12 cellular contexts compared by ENCODE assay signal in the genomic region with DNA sequence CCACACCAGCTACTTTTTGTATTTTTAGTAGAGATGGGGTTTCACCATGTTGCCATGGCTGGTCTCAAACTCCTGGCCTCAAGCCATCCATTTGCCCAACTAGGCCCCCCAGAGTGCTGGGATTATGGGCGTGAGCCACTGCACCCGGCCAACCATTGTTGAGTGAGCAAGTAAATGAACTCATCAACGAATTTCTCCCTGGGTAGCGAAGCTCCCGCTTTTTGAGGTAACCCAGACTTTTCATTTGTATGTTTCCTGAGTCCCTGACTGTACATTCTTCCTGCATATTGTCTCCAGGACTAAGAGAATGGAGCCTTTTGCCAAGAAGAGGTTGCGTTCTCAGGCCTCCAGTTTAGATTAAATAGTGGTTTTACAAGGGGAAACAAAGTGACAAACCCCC. TPM values are rescaled to one million over a fixed set of nuclear protein-coding genes. Genes with fewer than 3 reads are reported as not detected.
DNase-seq lines count a peak whose midpoint lies in the region; ATAC-seq and TF ChIP-seq lines count a peak whose summit lies in the region.
"Had no signal": no experiment of that assay in that cellular context is flagged by ENCODE, and none has a peak within 500 bp of the region (broad histone marks: within the 10 kb centered on the region; RNA-seq: fewer than 3 reads in every experiment).

No MANE protein-coding gene starts in this region.

- BruUV-seq in Panc1 (replicated peaks; lab: Mats Ljungman, UMichigan), result no TSS peak

- peak overlapping the region; percentile 92 for H3K27ac Mint-ChIP-seq in mesothelial cell of epicardium
- no peak overlapping the region for H3K27ac Mint-ChIP-seq in activated T-helper 2 cell treated with anti-CD3 and anti-CD28 coated beads, Interferon-gamma antibody, Interleukin-2, Interleukin-4, amounts not matched to agents 10 μg/mL and 5 μg/mL and 100 μg/mL, durations not matched to agents 14 hours and 24 hours and 36 hours

- H3K27ac ChIP-seq in Panc1 (ENCODE audit: low read length), result peak overlapping the region; percentile 92
- peak overlapping the region; percentile 46 to 89 (median 77) for H3K27ac ChIP-seq in esophagus squamous epithelium
- peak overlapping the region; percentile 3 to 25 for H3K27ac ChIP-seq in tibial artery
- H3K27ac ChIP-seq: VCaP had no signal

- in situ Hi-C loops in Panc1 (cut with HindIII; ENCODE audit: low pct_unique_long_range_greater_than_20kb, low sequenced_read_pairs) (no loop called here), KBM-7 (cut with MboI; ENCODE audit: low pct_unique_long_range_greater_than_20kb, low sequenced_read_pairs) (no loop called here)

- WGBS in esophagus squamous epithelium, 2 donors, result 50 to 79% methylated on average over 6 of the region's 6 CpGs

- peak overlapping the region in 1 of 2 experiments; percentile 28; a peak in 1 of 4 replicates for H3K4me3 ChIP-seq in Panc1 (ENCODE audit: low read depth in 2 of 2, low read length in 2 of 2)
- H3K4me3 ChIP-seq in esophagus squamous epithelium, result peak overlapping the region in 1 of 4 donors; percentile 10
- H3K4me3 ChIP-seq in tibial artery, result no peak overlapping the region
- H3K4me3 ChIP-seq: GM12878 had no signal

- intact Hi-C loops in Panc1 (cut with micrococcal nuclease; ENCODE audit: unreplicated experiment) (no loop called here), esophagus squamous epithelium (cut with DNase I) (no loop called here), tibial artery (cut with DNase I; ENCODE audit: low total_unique reads) (no loop called here)
- intact Hi-C loops in activated T-helper 2 cell treated with anti-CD3 and anti-CD28 coated beads, Interferon-gamma antibody, Interleukin-2, Interleukin-4, amounts not matched to agents 10 μg/mL and 5 μg/mL and 100 μg/mL, durations not matched to agents 14 hours and 24 hours and 36 hours (cut with micrococcal nuclease), result no loop called here

- no peak for DNase-seq in Panc1 (ENCODE audit: low read depth, low spot score)
- no peak for DNase-seq in esophagus squamous epithelium (lab: John Stamatoyannopoulos, UW)
- DNase-seq in mesothelial cell of epicardium (ENCODE audit: low spot score in 2 of 2, unreplicated experiment in 2 of 2), result no peak
- no peak for DNase-seq in tibial artery
- no peak for DNase-seq in KBM-7
- DNase-seq in activated T-helper 2 cell treated with anti-CD3 and anti-CD28 coated beads, Interferon-gamma antibody, Interleukin-2, Interleukin-4, amounts not matched to agents 10 μg/mL and 5 μg/mL and 100 μg/mL, durations not matched to agents 14 hours and 24 hours and 36 hours (ENCODE audit: low spot score), result no peak
- DNase-seq in NCI-H446 treated with DMSO at 0.1 percent for 48 hours (lab: John Stamatoyannopoulos, UW), result no peak

- H3K36me3 Mint-ChIP-seq in mesothelial cell of epicardium, result no peaks in the 10 kb centered on the region
- H3K36me3 Mint-ChIP-seq in activated T-helper 2 cell treated with anti-CD3 and anti-CD28 coated beads, Interferon-gamma antibody, Interleukin-2, Interleukin-4, amounts not matched to agents 10 μg/mL and 5 μg/mL and 100 μg/mL, durations not matched to agents 14 hours and 24 hours and 36 hours (ENCODE audit: low read depth), result no peaks in the 10 kb centered on the region

- no peak for TF ChIP-seq POLR2A in esophagus squamous epithelium (IDR thresholded peaks at IDR 0.05)

- ATAC-seq in Panc1, result peak; percentile 14; the same call in 1 of the 2 replicates
- no peak for ATAC-seq in GM19463 (IDR thresholded peaks at IDR 0.05; ENCODE audit: unreplicated experiment)
- ATAC-seq: esophagus mucosa, GM12878 had no signal

- POLR2A ChIA-PET in Panc1 (lab: Charles Lee), result no interaction called here

- CTCF ChIA-PET in Panc1 (lab: Charles Lee), result no interaction called here

- no peaks in the 10 kb centered on the region for H3K27me3 Mint-ChIP-seq in mesothelial cell of epicardium (ENCODE audit: low read depth)
- H3K27me3 Mint-ChIP-seq in activated T-helper 2 cell treated with anti-CD3 and anti-CD28 coated beads, Interferon-gamma antibody, Interleukin-2, Interleukin-4, amounts not matched to agents 10 μg/mL and 5 μg/mL and 100 μg/mL, durations not matched to agents 14 hours and 24 hours and 36 hours (ENCODE audit: low read depth), result peaks cover 2% of the 10 kb centered on the region

- H3K4me3 Mint-ChIP-seq in mesothelial cell of epicardium, result no peak overlapping the region
- no peak overlapping the region for H3K4me3 Mint-ChIP-seq in activated T-helper 2 cell treated with anti-CD3 and anti-CD28 coated beads, Interferon-gamma antibody, Interleukin-2, Interleukin-4, amounts not matched to agents 10 μg/mL and 5 μg/mL and 100 μg/mL, durations not matched to agents 14 hours and 24 hours and 36 hours (ENCODE audit: low read depth)

- H3K9me3 Mint-ChIP-seq in mesothelial cell of epicardium, result no peaks in the 10 kb centered on the region
- no peaks in the 10 kb centered on the region for H3K9me3 Mint-ChIP-seq in activated T-helper 2 cell treated with anti-CD3 and anti-CD28 coated beads, Interferon-gamma antibody, Interleukin-2, Interleukin-4, amounts not matched to agents 10 μg/mL and 5 μg/mL and 100 μg/mL, durations not matched to agents 14 hours and 24 hours and 36 hours

- H3K9me3 ChIP-seq in Panc1 (ENCODE audit: control insufficient read depth, insufficient read depth, low read depth, low read length) (no peaks in the 10 kb centered on the region), esophagus squamous epithelium (no peaks in the 10 kb centered on the region), tibial artery (no peaks in the 10 kb centered on the region)

- H3K4me1 Mint-ChIP-seq in mesothelial cell of epicardium, result peaks cover 18% of the 10 kb centered on the region
- H3K4me1 Mint-ChIP-seq in activated T-helper 2 cell treated with anti-CD3 and anti-CD28 coated beads, Interferon-gamma antibody, Interleukin-2, Interleukin-4, amounts not matched to agents 10 μg/mL and 5 μg/mL and 100 μg/mL, durations not matched to agents 14 hours and 24 hours and 36 hours (ENCODE audit: low read depth), result no peaks in the 10 kb centered on the region

- TF ChIP-seq CTCF in Panc1 (IDR thresholded peaks at IDR 0.05) (no peak), esophagus squamous epithelium (IDR thresholded peaks at IDR 0.05) (no peak), mesothelial cell of epicardium (IDR thresholded peaks at IDR 0.05; ENCODE audit: unreplicated experiment) (no peak), tibial artery (IDR thresholded peaks at IDR 0.05) (no peak)

- peaks cover 57% of the 10 kb centered on the region for H3K4me1 ChIP-seq in Panc1 (ENCODE audit: control insufficient read depth, insufficient read depth, low read length)
- H3K4me1 ChIP-seq in esophagus squamous epithelium, result peaks cover 0 to 48% (median 14%) of the 10 kb centered on the region in 3 donors
- peaks cover 0 to 35% (median 10%) of the 10 kb centered on the region in 4 donors for H3K4me1 ChIP-seq in tibial artery

- H3K27me3 ChIP-seq in Panc1 (ENCODE audit: control insufficient read depth, insufficient read depth, low read length), result no peaks in the 10 kb centered on the region
- H3K27me3 ChIP-seq in esophagus squamous epithelium, result no peaks in the 10 kb centered on the region
- H3K27me3 ChIP-seq in tibial artery, result peaks cover 0 to 5% of the 10 kb centered on the region in 2 donors

- H3K36me3 ChIP-seq in Panc1 (ENCODE audit: control insufficient read depth, insufficient read depth, low read length), result no peaks in the 10 kb centered on the region
- H3K36me3 ChIP-seq in esophagus squamous epithelium, result no peaks in the 10 kb centered on the region
- H3K36me3 ChIP-seq in tibial artery, result no peaks in the 10 kb centered on the region

RNA-seq across cellular contexts. Expression of gene RIPOR3, which starts 36.4 kb away (rescaled TPM):
- total RNA-seq in Panc1 (2021; ENCODE audit: unreplicated experiment), result 92.5 TPM
- 97.9 TPM for polyA plus RNA-seq in Panc1 (2012; ENCODE audit: insufficient read length)
- 1 to 10 TPM; 1.3 to 9.7 (median 3.3) TPM for total RNA-seq in esophagus squamous epithelium
- total RNA-seq in mesothelial cell of epicardium, result 18.8 to 20.0 TPM (median 19.2 TPM) in 3 replicates
- not detected in 2 replicates for total RNA-seq in activated T-helper 2 cell treated with anti-CD3 and anti-CD28 coated beads, Interferon-gamma antibody, Interleukin-2, Interleukin-4, amounts not matched to agents 10 μg/mL and 5 μg/mL and 100 μg/mL, durations not matched to agents 14 hours and 24 hours and 36 hours
- total RNA-seq: GM12878, pulmonary artery endothelial cell had no signal

Comparison
In these comparisons a context has a peak if more than half of its experiments do, and no peak if none do; other contexts are left out.
1. H3K27ac ChIP-seq: peak in every context shown above with its lines; median percentile 92 in Panc1; 77 in esophagus squamous epithelium; 14 in tibial artery.